1 cellular context compared by ENCODE assay signal in genomic region chr1:26873097-26873496, GRCh38.
TF ChIP-seq lines count a peak whose summit lies in the region.

No MANE protein-coding gene starts in this region.

TF ChIP-seq in K562, 482 proteins besides CTCF, POLR2A, EP300 and RAD21:
- TF ChIP-seq KDM1A (IDR thresholded peaks at IDR 0.05): peak in 1 of 2 experiments; percentile 60; a peak in 2 of 4 replicates
- peak; percentile 86 for TF ChIP-seq ZNF384 (IDR thresholded peaks at IDR 0.05; ENCODE audit: low read depth, low read length)
- peak; percentile 18; the same call in 1 of the 2 replicates for TF ChIP-seq MAFK (IDR thresholded peaks at IDR 0.05; ENCODE audit: low read length)
- TF ChIP-seq ZNF316 (IDR thresholded peaks at IDR 0.05): peak; percentile 75
- peak; percentile 58; the same call in 1 of the 2 replicates for TF ChIP-seq DPF2 (IDR thresholded peaks at IDR 0.05)
- TF ChIP-seq HDAC1 (IDR thresholded peaks at IDR 0.05): 0 out of 4 replicates have a peak, but pooled peaks of 1 of the 2 experiments have one; percentile 28
- peak; percentile 74 for TF ChIP-seq NFE2 (IDR thresholded peaks at IDR 0.05; ENCODE audit: low read depth)
- peak; percentile 20; the same call in 1 of the 2 replicates for TF ChIP-seq CBFA2T3 (IDR thresholded peaks at IDR 0.05)
- peak; percentile 80 for TF ChIP-seq MAFG (tag; conservative IDR thresholded peaks at IDR 0.05)
- TF ChIP-seq SMARCA4 (IDR thresholded peaks at IDR 0.05): peak; percentile 32; the same call in 1 of the 2 replicates
- 0 out of 4 replicates have a peak, but pooled peaks of 1 of the 2 experiments have one; percentile 17 for TF ChIP-seq RCOR1 (IDR thresholded peaks at IDR 0.05; ENCODE audit: borderline replicate concordance in 1 of 2, low read depth in 2 of 2, low read length in 2 of 2)
- TF ChIP-seq PHF21A (IDR thresholded peaks at IDR 0.05; ENCODE audit: borderline replicate concordance, low read depth): peak; percentile 30; the same call in 1 of the 2 replicates
- TF ChIP-seq NFE2L1 (tag; IDR thresholded peaks at IDR 0.05; ENCODE audit: borderline replicate concordance, low read depth): 0 out of 2 replicates have a peak, but pooled peaks have one; percentile 11
TF ChIP-seq in K562: peak in this region for 13; not testable (repeated sequence) for 469.
